Comparison of ENCODE assay signal across 8 cellular contexts in genomic region chr1:203025721-203026665, GRCh38. TPM values are rescaled to one million over a fixed set of nuclear protein-coding genes. Genes with fewer than 3 reads are reported as not detected.
DNase-seq lines count a peak whose midpoint lies in the region; ATAC-seq and TF ChIP-seq lines count a peak whose summit lies in the region.

Gene PPFIA4 (plus strand): TSS chr1:203026491. CDS start chr1:203039009, 12,518 bp downstream.

- ATAC-seq in GM19324 (IDR thresholded peaks at IDR 0.05; ENCODE audit: low FRiP score, unreplicated experiment) (peak; percentile 54), HG03558 (IDR thresholded peaks at IDR 0.05; ENCODE audit: extremely low read depth, unreplicated experiment) (peak; percentile 44)

- no peak; the same call in 1 of the 2 replicates for TF ChIP-seq CTCF in AG10803 (conservative IDR thresholded peaks at IDR 0.05; ENCODE audit: low read length)

- peak within 1 kb of the TSS; percentile 91 for H3K4me3 ChIP-seq in AG10803 (ENCODE audit: low read length)

- peak; percentile 80 for DNase-seq in AG10803 (ENCODE audit: low read depth)
- peak; percentile 45 for DNase-seq in NCI-H748 treated with DMSO at 0.1 percent for 48 hours (lab: John Stamatoyannopoulos, UW)
- DNase-seq in activated CD8-positive, alpha-beta memory T cell treated with anti-CD3 and anti-CD28 coated beads for 1 hour (ENCODE audit: extremely low read depth in 1 of 2, low read depth in 1 of 2): peak; percentile 31 to 78
- DNase-seq in effector CD4-positive, alpha-beta T cell: peak; percentile 77
- DNase-seq in lung microvascular endothelial cell (ENCODE audit: low read depth in 2 of 2): peak; percentile 72 to 86
- DNase-seq in stimulated activated CD4-positive, alpha-beta T cell treated with anti-CD3 and anti-CD28 coated beads, TNF-alpha, amount 100 ng/mL, for 1 hour (ENCODE audit: low read depth in 3 of 3, low spot score in 1 of 3): peak; percentile 65 to 82 (median 76)

RNA-seq across cellular contexts. Expression of gene PPFIA4, which starts in this region (rescaled TPM):
- under 0.01 TPM in 2 replicates for total RNA-seq in lung microvascular endothelial cell

Comparison
In these comparisons a context has a peak if more than half of its experiments do, and no peak if none do; other contexts are left out.
1. Peak in every context shown above with its lines: DNase-seq, ATAC-seq and H3K4me3 ChIP-seq.
2. Peak in DNase-seq in lung microvascular endothelial cell; RNA of the gene not detected or under 1 TPM.